28 cellular contexts compared by ENCODE assay signal in the genomic region with DNA sequence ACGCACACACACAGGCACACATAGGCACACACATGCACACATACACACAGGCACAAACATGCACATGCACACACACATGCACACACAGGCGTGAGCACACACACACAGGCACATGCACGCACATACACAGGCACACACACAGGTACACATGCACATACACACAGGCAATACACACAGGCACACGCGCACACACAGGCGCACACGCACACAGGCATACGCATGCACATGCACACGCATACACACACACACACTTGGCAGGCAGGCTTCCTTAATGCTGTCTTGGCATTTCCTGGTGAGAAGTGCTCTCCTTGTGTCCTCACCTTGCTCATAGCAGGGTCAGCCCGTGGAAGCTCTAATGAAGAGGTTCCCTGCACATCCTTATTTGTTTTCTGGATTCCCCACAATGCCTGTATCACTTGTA. TPM values are rescaled to one million over a fixed set of nuclear protein-coding genes. Genes with fewer than 3 reads are reported as not detected.
DNase-seq lines count a peak whose midpoint lies in the region; ATAC-seq and TF ChIP-seq lines count a peak whose summit lies in the region.
"Had no signal": no experiment of that assay in that cellular context is flagged by ENCODE, and none has a peak within 500 bp of the region (broad histone marks: within the 10 kb centered on the region; RNA-seq: fewer than 3 reads in every experiment).

No MANE protein-coding gene starts in this region.

- H3K9ac ChIP-seq in mesenchymal stem cell (ENCODE audit: low read length): no peak overlapping the region
- H3K9ac ChIP-seq in rectal smooth muscle tissue (ENCODE audit: low read length): no peak overlapping the region

- no peak overlapping the region for H3K4ac ChIP-seq in mesenchymal stem cell (ENCODE audit: low read depth in 1 of 2, low read length in 2 of 2)

- H2BK120ac ChIP-seq in mesenchymal stem cell (ENCODE audit: low read depth, low read length): no peak overlapping the region

- H2BK12ac ChIP-seq in mesenchymal stem cell (ENCODE audit: low read length in 2 of 2): no peak overlapping the region

- H3K9me3 Mint-ChIP-seq in Caco-2 (ENCODE audit: unreplicated experiment): peaks cover 12% of the 10 kb centered on the region
- H3K9me3 Mint-ChIP-seq in naive thymus-derived CD4-positive, alpha-beta T cell: peaks cover 0 to 10% (median 0%) of the 10 kb centered on the region in 11 donors
- H3K9me3 Mint-ChIP-seq: activated T-cell treated with anti-CD3 and anti-CD28 coated beads, Interleukin-2, amount 50 U/mL, for 4 hours; natural killer cell treated with Interleukin-12 subunit alpha and Interleukin-12 subunit beta and Interleukin-15 and Interleukin-18, amount 100 ng/mL, for 72 hours had no signal

- CTCF ChIA-PET in Caco-2 (lab: Charles Lee): no interaction called here
- CTCF ChIA-PET in naive thymus-derived CD4-positive, alpha-beta T cell (lab: Charles Lee): no interaction called here

- H3K36me3 ChIP-seq in Caco-2 (ENCODE audit: control insufficient read depth, insufficient read depth, low read length) (no peaks in the 10 kb centered on the region), Peyer's patch (no peaks in the 10 kb centered on the region), mesenchymal stem cell (ENCODE audit: control insufficient read depth in 1 of 2, insufficient read depth in 2 of 2, low read depth in 1 of 2, low read length in 2 of 2) (no peaks in the 10 kb centered on the region), rectal smooth muscle tissue (ENCODE audit: control insufficient read depth, insufficient read depth, low read length) (no peaks in the 10 kb centered on the region)
- no peaks in the 10 kb centered on the region for H3K36me3 ChIP-seq in naive thymus-derived CD4-positive, alpha-beta T cell (ENCODE audit: control insufficient read depth in 2 of 3, insufficient read depth in 3 of 3, low read length in 3 of 3)
- H3K36me3 ChIP-seq: ascending aorta, cardiac muscle cell, SJSA1 had no signal

- peak overlapping the region; percentile 51 for H3K27ac Mint-ChIP-seq in Caco-2 (ENCODE audit: unreplicated experiment)
- H3K27ac Mint-ChIP-seq in naive thymus-derived CD4-positive, alpha-beta T cell: no peak overlapping the region
- H3K27ac Mint-ChIP-seq: activated B cell treated with CpG ODN at 0.5 μM for 24 hours; CD4-positive, alpha-beta T cell had no signal

- no peak overlapping the region for H3K18ac ChIP-seq in mesenchymal stem cell (ENCODE audit: low read depth in 1 of 2, low read length in 2 of 2)

- peaks cover 8% of the 10 kb centered on the region for H3K4me1 Mint-ChIP-seq in Caco-2 (ENCODE audit: low read depth, unreplicated experiment)
- no peaks in the 10 kb centered on the region for H3K4me1 Mint-ChIP-seq in naive thymus-derived CD4-positive, alpha-beta T cell
- H3K4me1 Mint-ChIP-seq: activated B cell treated with CpG ODN at 0.5 μM for 24 hours had no signal

- H4K91ac ChIP-seq in mesenchymal stem cell (ENCODE audit: low read length): peak overlapping the region; percentile 2

- DNase-seq in Caco-2 (no peak), Peyer's patch (peak in 1 of 3 donors; percentile 56), mesenchymal stem cell (no peak), RKO (ENCODE audit: low spot score) (no peak)
- DNase-seq in naive thymus-derived CD4-positive, alpha-beta T cell: no peak
- DNase-seq: activated B cell treated with CpG ODN at 0.5 μM for 24 hours; activated CD4-positive, alpha-beta T cell treated with anti-CD3 and anti-CD28 coated beads, Interleukin-2, amount 50 U/mL, for 1 hour; activated T-cell treated with anti-CD3 and anti-CD28 coated beads, Interleukin-2, amount 50 U/mL, for 4 hours; CD4-positive, alpha-beta T cell; cortex of kidney; erythroblast; GOT3; NCI-H1092; NCI-H1694; NCI-H446 treated with DMSO at 0.1 percent for 48 hours; NCI-H774; RPMI8226; stimulated activated CD4-positive, alpha-beta T cell treated with anti-CD3 and anti-CD28 coated beads, Interleukin-12 subunit alpha, Interleukin-12 subunit beta, amount 100 ng/mL, for 4 hours; stimulated activated CD4-positive, alpha-beta T cell treated with anti-CD3 and anti-CD28 coated beads, Interleukin-4, amount 100 ng/mL, for 24 hours had no signal

- H3K27me3 Mint-ChIP-seq in Caco-2 (ENCODE audit: insufficient read depth, unreplicated experiment): peaks cover 2% of the 10 kb centered on the region
- H3K27me3 Mint-ChIP-seq in naive thymus-derived CD4-positive, alpha-beta T cell: peaks cover 3 to 31% (median 10%) of the 10 kb centered on the region in 5 donors

- BruUV-seq in Caco-2 (replicated peaks; lab: Mats Ljungman, UMichigan): no TSS peak

- H3K79me1 ChIP-seq in mesenchymal stem cell (replicated peaks; ENCODE audit: low read length, poor library complexity, severe bottlenecking): no peaks in the 10 kb centered on the region

- peak overlapping the region in 3 of 4 donors; percentile 68 to 94 (median 89) for H3K27ac ChIP-seq in Peyer's patch
- no peak overlapping the region for H3K27ac ChIP-seq in mesenchymal stem cell (ENCODE audit: low read length, poor library complexity, severe bottlenecking)
- H3K27ac ChIP-seq in rectal smooth muscle tissue (ENCODE audit: low read depth, low read length): no peak overlapping the region
- no peak overlapping the region for H3K27ac ChIP-seq in naive thymus-derived CD4-positive, alpha-beta T cell (ENCODE audit: low read depth, low read length)
- H3K27ac ChIP-seq: ascending aorta, cardiac muscle cell, SJSA1 had no signal

- no peak for ATAC-seq in naive thymus-derived CD4-positive, alpha-beta T cell
- ATAC-seq in GM18502 (IDR thresholded peaks at IDR 0.05; ENCODE audit: poor library complexity, unreplicated experiment): no peak
- ATAC-seq: activated T-cell treated with anti-CD3 and anti-CD28 coated beads, Interleukin-2, amount 50 U/mL, for 4 hours; left lobe of liver had no signal

- H3K9me3 ChIP-seq in Caco-2 (0 out of 2 replicates have a peak, but pooled peaks cover 3% of the 10 kb centered on the region), Peyer's patch (no peaks in the 10 kb centered on the region), mesenchymal stem cell (ENCODE audit: control insufficient read depth, low read length) (peaks cover 4% of the 10 kb centered on the region)
- no peaks in the 10 kb centered on the region for H3K9me3 ChIP-seq in naive thymus-derived CD4-positive, alpha-beta T cell (ENCODE audit: control insufficient read depth in 2 of 3, low read length in 3 of 3)
- H3K9me3 ChIP-seq: ascending aorta, SJSA1 had no signal

- H3K4me3 Mint-ChIP-seq in Caco-2 (ENCODE audit: unreplicated experiment): no peak overlapping the region
- no peak overlapping the region for H3K4me3 Mint-ChIP-seq in naive thymus-derived CD4-positive, alpha-beta T cell
- H3K4me3 Mint-ChIP-seq: activated B cell treated with CpG ODN at 0.5 μM for 24 hours; activated T-cell treated with anti-CD3 and anti-CD28 coated beads, Interleukin-2, amount 50 U/mL, for 4 hours; CD4-positive, alpha-beta T cell; natural killer cell treated with Interleukin-12 subunit alpha and Interleukin-12 subunit beta and Interleukin-15 and Interleukin-18, amount 100 ng/mL, for 72 hours had no signal

- no peak overlapping the region for H2AK5ac ChIP-seq in mesenchymal stem cell (ENCODE audit: low read length, severe bottlenecking)

- POLR2A ChIA-PET in Caco-2 (lab: Charles Lee): no interaction called here
- POLR2A ChIA-PET in naive thymus-derived CD4-positive, alpha-beta T cell (lab: Charles Lee): no interaction called here

- intact Hi-C loops in Caco-2 (cut with micrococcal nuclease; ENCODE audit: unreplicated experiment): loop anchor here (5.0 kb wide), 1 partner anchor 46 kb away; no protein-coding TSS in a partner anchor
- intact Hi-C loops in naive thymus-derived CD4-positive, alpha-beta T cell (cut with micrococcal nuclease): no loop called here

- H4K8ac ChIP-seq in mesenchymal stem cell (ENCODE audit: low read length): no peak overlapping the region

- peak overlapping the region in 1 of 2 experiments; percentile 63 for H3K14ac ChIP-seq in mesenchymal stem cell (ENCODE audit: low read length in 2 of 2)

- TF ChIP-seq CTCF in Caco-2 (IDR thresholded peaks at IDR 0.05; ENCODE audit: insufficient read depth in 1 of 2, low read depth in 1 of 2, low read length in 1 of 2, severe bottlenecking in 1 of 2, unreplicated experiment in 1 of 2) (no peak), Peyer's patch (IDR thresholded peaks at IDR 0.05) (no peak)

- no peak overlapping the region for H3K4me2 ChIP-seq in mesenchymal stem cell (ENCODE audit: low read length, poor library complexity, severe bottlenecking)

- H2BK5ac ChIP-seq in mesenchymal stem cell (ENCODE audit: low read depth, low read length, poor library complexity, severe bottlenecking): no peak overlapping the region

- H3K36me3 Mint-ChIP-seq in Caco-2 (ENCODE audit: insufficient read depth, unreplicated experiment): no peaks in the 10 kb centered on the region
- H3K36me3 Mint-ChIP-seq in naive thymus-derived CD4-positive, alpha-beta T cell: no peaks in the 10 kb centered on the region
- H3K36me3 Mint-ChIP-seq: natural killer cell treated with Interleukin-12 subunit alpha and Interleukin-12 subunit beta and Interleukin-15 and Interleukin-18, amount 100 ng/mL, for 72 hours had no signal

- no peak overlapping the region for H2BK15ac ChIP-seq in mesenchymal stem cell (ENCODE audit: low read depth, poor library complexity, severe bottlenecking)

- H3K23ac ChIP-seq in mesenchymal stem cell (ENCODE audit: low read length in 2 of 2): no peak overlapping the region

- H2AFZ ChIP-seq in mesenchymal stem cell (ENCODE audit: low read depth, low read length): no peak overlapping the region

- no peak for TF ChIP-seq POLR2A in Peyer's patch (IDR thresholded peaks at IDR 0.05)

- no peaks in the 10 kb centered on the region for H3K27me3 ChIP-seq in Caco-2 (replicated peaks; ENCODE audit: control insufficient read depth, insufficient read depth, low read length)
- no peaks in the 10 kb centered on the region for H3K27me3 ChIP-seq in Peyer's patch
- H3K27me3 ChIP-seq in mesenchymal stem cell (ENCODE audit: control insufficient read depth in 1 of 2, insufficient read depth in 1 of 2, low read length in 2 of 2): peaks cover 0 to 2% of the 10 kb centered on the region in 2 experiments
- H3K27me3 ChIP-seq in rectal smooth muscle tissue (ENCODE audit: control insufficient read depth, insufficient read depth, low read length): no peaks in the 10 kb centered on the region
- H3K27me3 ChIP-seq in naive thymus-derived CD4-positive, alpha-beta T cell (ENCODE audit: control insufficient read depth in 2 of 2, insufficient read depth in 2 of 2, low read length in 2 of 2): no peaks in the 10 kb centered on the region
- H3K27me3 ChIP-seq: ascending aorta, cardiac muscle cell, SJSA1 had no signal

- 76% methylated on average over 10 of the region's 10 CpGs for WGBS in mesenchymal stem cell

- H3K4me3 ChIP-seq in Caco-2 (ENCODE audit: low read depth, low read length) (no peak overlapping the region), Peyer's patch (peak overlapping the region in 1 of 4 donors; percentile 15), mesenchymal stem cell (ENCODE audit: insufficient read depth in 1 of 2, low read depth in 1 of 2, low read length in 2 of 2) (no peak overlapping the region), rectal smooth muscle tissue (ENCODE audit: low read length) (peak overlapping the region; percentile 10)
- no peak overlapping the region for H3K4me3 ChIP-seq in naive thymus-derived CD4-positive, alpha-beta T cell (ENCODE audit: low read length)
- H3K4me3 ChIP-seq: ascending aorta, cardiac muscle cell, SJSA1 had no signal

- H3K4me1 ChIP-seq in Caco-2: peaks cover 16% of the 10 kb centered on the region
- H3K4me1 ChIP-seq in Peyer's patch: peaks cover 0 to 18% (median 0%) of the 10 kb centered on the region in 4 donors
- no peaks in the 10 kb centered on the region for H3K4me1 ChIP-seq in mesenchymal stem cell (ENCODE audit: control insufficient read depth, insufficient read depth, low read depth, low read length)
- no peaks in the 10 kb centered on the region for H3K4me1 ChIP-seq in rectal smooth muscle tissue (ENCODE audit: control insufficient read depth, insufficient read depth, low read length)
- H3K4me1 ChIP-seq in naive thymus-derived CD4-positive, alpha-beta T cell (ENCODE audit: control insufficient read depth in 2 of 2, insufficient read depth in 2 of 2, low read length in 2 of 2): no peaks in the 10 kb centered on the region
- H3K4me1 ChIP-seq: ascending aorta had no signal

RNA-seq across cellular contexts. Expression of a gene that starts 8.4 kb away (rescaled TPM):
- total RNA-seq in Caco-2 (2022): 2.2 and 2.5 TPM in 2 replicates
- 10 to 100 TPM; 15.0 to 33.0 (median 19.2) TPM for total RNA-seq in Peyer's patch
- 1.2 TPM for polyA plus RNA-seq in mesenchymal stem cell (2013, experiment 1 of 2)
- polyA plus RNA-seq in mesenchymal stem cell (2013, experiment 2 of 2): 1.4 TPM
- not detected for total RNA-seq in naive thymus-derived CD4-positive, alpha-beta T cell
- not detected for polyA plus RNA-seq in naive thymus-derived CD4-positive, alpha-beta T cell
- total RNA-seq: A673; activated B cell treated with CpG ODN at 0.5 μM for 24 hours; CD4-positive, alpha-beta T cell; HT-29; natural killer cell treated with Interleukin-12 subunit alpha and Interleukin-12 subunit beta and Interleukin-15 and Interleukin-18, amount 100 ng/mL, for 72 hours had no signal

Comparison
In these comparisons a context has a peak if more than half of its experiments do, and no peak if none do; other contexts are left out.
1. H3K27ac ChIP-seq: peak in Peyer's patch (3 of 4); none in mesenchymal stem cell (single experiment), rectal smooth muscle tissue (single experiment) and naive thymus-derived CD4-positive, alpha-beta T cell (single experiment).